8 cellular contexts compared by ENCODE assay signal in the genomic region with DNA sequence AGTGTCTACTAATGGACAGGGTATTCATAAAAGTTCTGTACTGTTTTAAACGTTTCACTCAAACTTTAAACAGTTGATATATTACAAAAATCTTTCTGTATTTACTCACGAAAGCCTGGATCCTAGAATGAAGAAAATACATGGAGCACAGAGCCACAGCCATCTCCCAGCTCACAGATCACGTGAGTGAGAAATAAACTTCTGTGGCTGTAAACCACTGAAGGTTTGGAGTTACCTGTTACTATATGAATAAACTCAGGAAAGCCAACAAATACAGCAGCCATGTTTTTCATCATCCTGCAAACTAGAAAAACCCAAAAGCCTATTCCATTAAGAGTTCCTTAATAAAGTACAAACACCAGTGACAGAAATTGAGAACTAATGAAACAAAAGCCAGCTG. TPM values are rescaled to one million over a fixed set of nuclear protein-coding genes. Genes with fewer than 3 reads are reported as not detected.
DNase-seq lines count a peak whose midpoint lies in the region; ATAC-seq and TF ChIP-seq lines count a peak whose summit lies in the region.

No MANE protein-coding gene starts in this region.

- no peak for TF ChIP-seq CTCF in GM12864 (IDR thresholded peaks at IDR 0.05; ENCODE audit: low read depth, low read length, missing control alignments)
- TF ChIP-seq CTCF in VCaP (conservative IDR thresholded peaks at IDR 0.05) = no peak
- no peak for TF ChIP-seq CTCF in fibroblast of villous mesenchyme (IDR thresholded peaks at IDR 0.05; ENCODE audit: insufficient read depth, low read depth, low read length)
- TF ChIP-seq CTCF in retinal pigment epithelial cell (conservative IDR thresholded peaks at IDR 0.05; ENCODE audit: low read depth, low read length) = no peak

- ATAC-seq in HG03135 (IDR thresholded peaks at IDR 0.05; ENCODE audit: unreplicated experiment) (no peak), HG02763 (IDR thresholded peaks at IDR 0.05; ENCODE audit: unreplicated experiment) (no peak)

- DNase-seq in GM12864 (ENCODE audit: low read depth) = no peak
- DNase-seq in fibroblast of villous mesenchyme (ENCODE audit: low read depth) = no peak
- DNase-seq in retinal pigment epithelial cell (ENCODE audit: low read depth) = no peak
- DNase-seq in NCI-H1105 (lab: John Stamatoyannopoulos, UW) = no peak
- DNase-seq in retina = no peak

- peak overlapping the region; percentile 92 for H3K27ac ChIP-seq in VCaP

- H3K4me3 ChIP-seq in GM12864 (ENCODE audit: low read depth, low read length) (peak overlapping the region; percentile 92), fibroblast of villous mesenchyme (ENCODE audit: low read depth, low read length) (peak overlapping the region; percentile 98), retinal pigment epithelial cell (ENCODE audit: low read length) (peak overlapping the region; percentile 60)

RNA-seq across cellular contexts. Expression of a gene that starts 0.9 kb away (rescaled TPM):
- 29.0 and 45.8 TPM in 2 replicates for total RNA-seq in fibroblast of villous mesenchyme

RNA-seq across cellular contexts. Expression of a gene that starts 34.6 kb away (rescaled TPM):
- 460 and 702 TPM in 2 replicates for total RNA-seq in fibroblast of villous mesenchyme
